ENCODE assay signal across 22 cellular contexts in the genomic region with DNA sequence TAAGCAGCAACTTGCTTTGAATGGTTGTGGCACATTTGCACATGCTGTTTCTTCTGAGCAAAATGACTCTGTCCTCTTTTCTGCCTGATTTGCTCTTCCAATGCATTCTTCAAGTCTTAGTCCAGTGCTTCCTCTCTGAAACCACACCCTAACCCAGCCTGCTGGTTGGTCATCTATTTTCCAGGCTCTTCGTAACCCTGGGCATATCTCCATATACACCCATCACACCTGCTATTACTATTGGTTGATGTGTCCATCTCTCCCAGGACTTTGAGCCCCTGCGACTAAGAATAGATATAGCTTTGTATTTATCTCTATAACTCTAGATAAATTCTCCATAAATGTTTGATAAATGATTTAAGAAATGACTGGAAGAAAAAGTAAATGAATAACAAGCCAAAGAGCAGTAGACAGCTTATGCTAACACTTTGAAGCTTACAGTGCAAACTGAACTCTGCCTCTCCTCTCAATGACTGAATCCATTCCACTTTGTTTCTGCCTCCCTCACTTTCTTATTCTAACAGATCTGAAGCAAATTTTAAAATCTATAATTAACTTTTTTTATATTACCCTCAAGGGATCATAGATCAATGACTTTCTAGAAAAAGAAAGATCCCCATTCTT. TPM values are rescaled to one million over a fixed set of nuclear protein-coding genes. Genes with fewer than 3 reads are reported as not detected.
DNase-seq lines count a peak whose midpoint lies in the region; ATAC-seq, FAIRE-seq and TF ChIP-seq lines count a peak whose summit lies in the region.
"Had no signal": no experiment of that assay in that cellular context is flagged by ENCODE, and none has a peak within 500 bp of the region (broad histone marks: within the 10 kb centered on the region; RNA-seq: fewer than 3 reads in every experiment).

No MANE protein-coding gene starts in this region.

- H3K4me1 ChIP-seq in A549 (peaks cover 22% of the 10 kb centered on the region), HCT116 (ENCODE audit: control insufficient read depth in 1 of 2, insufficient read depth in 2 of 2, low read length in 2 of 2) (peaks cover 0 to 19% of the 10 kb centered on the region in 2 experiments; a peak in 1 of 4 replicates), colonic mucosa (no peaks in the 10 kb centered on the region), liver (ENCODE audit: control insufficient read depth in 4 of 4, insufficient read depth in 4 of 4, low read length in 3 of 4) (peaks cover 2 to 42% (median 24%) of the 10 kb centered on the region in 4 donors), sigmoid colon (peaks cover 0 to 7% (median 0%) of the 10 kb centered on the region in 4 donors)
- H3K4me1 ChIP-seq: parathyroid adenoma had no signal

- TF ChIP-seq CTCF in A549 (IDR thresholded peaks at IDR 0.05) (no peak), HCT116 (IDR thresholded peaks at IDR 0.05 in 2 of 3, conservative IDR thresholded peaks at IDR 0.05 in 1 of 3; ENCODE audit: borderline replicate concordance in 1 of 3, insufficient read depth in 1 of 3, low read depth in 2 of 3, low read length in 2 of 3) (no peak), colonic mucosa (IDR thresholded peaks at IDR 0.05) (no peak), liver (IDR thresholded peaks at IDR 0.05; ENCODE audit: low read depth, low read length, missing input control) (no peak), sigmoid colon (IDR thresholded peaks at IDR 0.05) (no peak)

- TF ChIP-seq EP300 in A549 (IDR thresholded peaks at IDR 0.05) (no peak), sigmoid colon (IDR thresholded peaks at IDR 0.05) (no peak)

- H3K9me2 ChIP-seq in HCT116 (ENCODE audit: insufficient read depth) = no peaks in the 10 kb centered on the region

- TF ChIP-seq POLR2A in A549 (IDR thresholded peaks at IDR 0.05; ENCODE audit: low read length) = no peak
- no peak for TF ChIP-seq POLR2A in HCT116 (IDR thresholded peaks at IDR 0.05; ENCODE audit: borderline replicate concordance, extremely low read depth, insufficient read depth, insufficient read length)
- TF ChIP-seq POLR2A in sigmoid colon (IDR thresholded peaks at IDR 0.05) = no peak

- H2AFZ ChIP-seq in HCT116 (ENCODE audit: low read depth, low read length, poor library complexity, severe bottlenecking) = no peak overlapping the region
- H2AFZ ChIP-seq: parathyroid adenoma had no signal

- no peak overlapping the region for H3K9ac ChIP-seq in HCT116 (ENCODE audit: low read length)
- H3K9ac ChIP-seq in colonic mucosa (ENCODE audit: low read depth in 2 of 2, low read length in 2 of 2) = no peak overlapping the region
- no peak overlapping the region for H3K9ac ChIP-seq in liver (ENCODE audit: low read depth in 1 of 2, low read length in 2 of 2)
- H3K9ac ChIP-seq: parathyroid adenoma had no signal

- TF ChIP-seq RAD21 in A549 (conservative IDR thresholded peaks at IDR 0.05 in 1 of 2, IDR thresholded peaks at IDR 0.05 in 1 of 2) (no peak), HCT116 (IDR thresholded peaks at IDR 0.05; ENCODE audit: low read depth) (no peak), liver (IDR thresholded peaks at IDR 0.05) (peak in 1 of 2 donors; percentile 42)

- H3K27ac ChIP-seq in A549 (peak overlapping the region; percentile 37 to 53; a peak in 5 of 6 replicates), HCT116 (ENCODE audit: low read depth, low read length) (no peak overlapping the region), colonic mucosa (peak overlapping the region; percentile 59), liver (ENCODE audit: low read depth in 1 of 2, low read length in 2 of 2) (peak overlapping the region; percentile 6 to 19), sigmoid colon (no peak overlapping the region)
- H3K27ac ChIP-seq: HL-60, left lung, parathyroid adenoma had no signal

- RAD21 ChIA-PET in HCT116 (lab: Charles Lee; ENCODE audit: low non-redundant PET in 1 of 2, low total read pairs in 2 of 2, uncharacterized antibody in 2 of 2, unreplicated experiment in 2 of 2) = no interaction called here

- H4K20me1 ChIP-seq in HCT116 (ENCODE audit: insufficient read depth) = no peaks in the 10 kb centered on the region

- intact Hi-C loops in HCT116 (cut with micrococcal nuclease) (no loop called here), colonic mucosa (cut with DNase I) (no loop called here), sigmoid colon (cut with DNase I) (no loop called here)

- FAIRE-seq in A549 (lab: Jason Lieb, UNC) = no peak
- FAIRE-seq: urothelium cell line had no signal

- no peaks in the 10 kb centered on the region for H3K36me3 ChIP-seq in HCT116 (ENCODE audit: control insufficient read depth in 1 of 2, insufficient read depth in 2 of 2, low read length in 2 of 2)
- H3K36me3 ChIP-seq in colonic mucosa = no peaks in the 10 kb centered on the region
- H3K36me3 ChIP-seq in liver (ENCODE audit: control insufficient read depth in 4 of 4, insufficient read depth in 3 of 4, low read depth in 1 of 4, low read length in 3 of 4) = no peaks in the 10 kb centered on the region
- H3K36me3 ChIP-seq in sigmoid colon = no peaks in the 10 kb centered on the region
- H3K36me3 ChIP-seq: left lung had no signal

- peak in 1 of 2 experiments; percentile 77 for DNase-seq in A549 (ENCODE audit: low read depth in 1 of 2, low spot score in 1 of 2)
- DNase-seq in HCT116 (ENCODE audit: low read depth, low spot score) = no peak
- DNase-seq in colonic mucosa = peak; percentile 79
- DNase-seq in activated CD8-positive, alpha-beta memory T cell treated with anti-CD3 and anti-CD28 coated beads, Interleukin-2, amount 50 U/mL, for 4 hours = no peak
- DNase-seq in sigmoid colon = no peak
- no peak for DNase-seq in COR-L47 (lab: John Stamatoyannopoulos, UW)
- DNase-seq: activated CD4-positive, alpha-beta T cell treated with anti-CD3 and anti-CD28 coated beads for 1 hour; activated CD8-positive, alpha-beta memory T cell treated with anti-CD3 and anti-CD28 coated beads, Interleukin-2, amount 10 ng/mL, durations not matched to agents 7 days and 5 days; CD8-positive, alpha-beta T cell; central memory CD4-positive, alpha-beta T cell; effector memory CD4-positive, alpha-beta T cell; hippocampal formation; KG1; left lung; NCI-H1092 treated with DMSO at 0.1 percent for 48 hours; OCI-M1; stimulated activated naive CD4-positive, alpha-beta T cell had no signal

- H3K79me2 ChIP-seq in HCT116 (ENCODE audit: insufficient read depth, low read length) = no peaks in the 10 kb centered on the region
- H3K79me2 ChIP-seq: parathyroid adenoma had no signal

- WGBS in A549 (ENCODE audit: missing lambda C conversion rate) = 14% methylated on average over 2 of the region's 2 CpGs
- WGBS in liver = 27% methylated on average over 2 of the region's 2 CpGs
- WGBS in sigmoid colon, 2 donors = 14 to 76% methylated on average over 2 of the region's 2 CpGs

- H3K9me3 ChIP-seq in A549 = no peaks in the 10 kb centered on the region
- H3K9me3 ChIP-seq in HCT116 (ENCODE audit: control insufficient read depth in 1 of 2, insufficient read depth in 1 of 2, low read depth in 1 of 2, low read length in 2 of 2) = no peaks in the 10 kb centered on the region
- no peaks in the 10 kb centered on the region for H3K9me3 ChIP-seq in colonic mucosa
- no peaks in the 10 kb centered on the region for H3K9me3 ChIP-seq in liver (ENCODE audit: control insufficient read depth in 4 of 4, low read length in 3 of 4)
- no peaks in the 10 kb centered on the region for H3K9me3 ChIP-seq in sigmoid colon
- H3K9me3 ChIP-seq: left lung had no signal

- H3K4me3 ChIP-seq in A549 (no peak overlapping the region), HCT116 (replicated peaks in 1 of 2; ENCODE audit: low read depth in 1 of 2, low read length in 2 of 2) (no peak overlapping the region), colonic mucosa (no peak overlapping the region), liver (ENCODE audit: low read depth in 1 of 3, low read length in 3 of 3) (peak overlapping the region in 1 of 3 donors; percentile 50), sigmoid colon (no peak overlapping the region)
- H3K4me3 ChIP-seq: left lung had no signal

- BruUV-seq in HCT116 (replicated peaks; lab: Mats Ljungman, UMichigan) = no TSS peak

- CTCF ChIA-PET in A549 (lab: Yijun Ruan, JAX) = interaction anchor here (1.4 to 1.5 kb wide), 2 partner anchors 11 to 92 kb away, joined by 3 to 6 read pairs; no protein-coding TSS in a partner anchor
- CTCF ChIA-PET in HCT116 (lab: Charles Lee) = no interaction called here

- no peaks in the 10 kb centered on the region for H3K27me3 ChIP-seq in HCT116 (ENCODE audit: insufficient read depth, low read length)
- H3K27me3 ChIP-seq in colonic mucosa = no peaks in the 10 kb centered on the region
- H3K27me3 ChIP-seq in liver (ENCODE audit: control insufficient read depth in 4 of 4, insufficient read depth in 4 of 4, low read length in 3 of 4) = no peaks in the 10 kb centered on the region
- no peaks in the 10 kb centered on the region for H3K27me3 ChIP-seq in sigmoid colon
- H3K27me3 ChIP-seq: left lung had no signal

- POLR2A ChIA-PET in A549 (lab: Yijun Ruan, JAX) = no interaction called here
- POLR2A ChIA-PET in HCT116 (lab: Charles Lee) = no interaction called here

- peak; percentile 64 to 91; a peak in 5 of 6 replicates for ATAC-seq in A549
- no peak for ATAC-seq in HCT116
- ATAC-seq in GM18502 (IDR thresholded peaks at IDR 0.05; ENCODE audit: poor library complexity, unreplicated experiment) = no peak
- ATAC-seq: CD8-positive, alpha-beta T cell; left lung had no signal

- peak overlapping the region; percentile 53 for H3K4me2 ChIP-seq in A549
- peak overlapping the region; percentile 12; the same call in 1 of the 2 replicates for H3K4me2 ChIP-seq in HCT116 (ENCODE audit: low read length)

TF ChIP-seq in A549, 52 proteins besides CTCF, POLR2A, EP300 and RAD21 (continues in another document):
- TF ChIP-seq ZSCAN20 (CRISPR knock-in tag; IDR thresholded peaks at IDR 0.05) = no peak

TF ChIP-seq in HCT116, 20 proteins besides CTCF, POLR2A, EP300 and RAD21 (continues in another document):
- no peak for TF ChIP-seq SP1 (IDR thresholded peaks at IDR 0.05; ENCODE audit: low read depth)
- TF ChIP-seq ZNF274 (IDR thresholded peaks at IDR 0.05; ENCODE audit: low read depth, low read length) = no peak

TF ChIP-seq in liver, 16 proteins besides CTCF, POLR2A, EP300 and RAD21 (continues in another document):
- TF ChIP-seq SP1 (IDR thresholded peaks at IDR 0.05) = peak; percentile 91
- TF ChIP-seq HNF4G (IDR thresholded peaks at IDR 0.05) = peak; percentile 91
- no peak for TF ChIP-seq YY1 (IDR thresholded peaks at IDR 0.05)
- TF ChIP-seq TAF1 (conservative IDR thresholded peaks at IDR 0.05) = peak; percentile 77
- TF ChIP-seq HNF4A (conservative IDR thresholded peaks at IDR 0.05) = peak; percentile 70 to 95

RNA-seq across cellular contexts. Expression of gene NT5E, which starts 59.7 kb away (rescaled TPM):
- polyA plus RNA-seq in A549 (2011; rRNA removed) (54.8 and 61.0 TPM in 2 replicates), A549 (2017; fragmentation: RNase III; extraction: RNeasy Plus Mini Kit Qiagen cat#74134 plus additional on column Dnase treatment) (16.8 to 20.8 TPM (median 18.9 TPM) in 3 replicates), liver (10 to 100 TPM; 13.5 to 25.1 TPM), sigmoid colon (10 to 100 TPM in 2 of 3 donors, 1 to 10 TPM in 1; 4.6 to 19.2 (median 12.7) TPM)
- 19.3 and 27.1 TPM in 2 replicates for polyA plus RNA-seq in A549 (2012; cell fraction: cytosol; rRNA removed)
- polyA plus RNA-seq in A549 (2012; cell fraction: nucleus; rRNA removed) = 18.2 and 40.2 TPM in 2 replicates
- polyA minus RNA-seq in A549 (2011; rRNA and poly(A)+ RNA removed) = 34.8 and 36.1 TPM in 2 replicates
- total RNA-seq in HCT116 (2021; ENCODE audit: unreplicated experiment) (68.2 TPM), colonic mucosa (10 to 100 TPM; 18.6 to 28.0 TPM), liver (10 to 100 TPM; 43.1 to 51.5 TPM), sigmoid colon (10 to 100 TPM; 21.7 to 70.3 (median 33.1) TPM)
- 86.0 and 100 TPM in 2 replicates for polyA plus RNA-seq in HCT116 (2012)

Comparison
In these comparisons a context has a peak if more than half of its experiments do, and no peak if none do; other contexts are left out.
1. ATAC-seq: peak in A549 (2 of 2); none in HCT116 (single experiment) and GM18502 (single experiment).
2. H3K27ac ChIP-seq: peak in A549 (2 of 2), colonic mucosa (single experiment) and liver (2 of 2); none in HCT116 (single experiment) and sigmoid colon (0 of 4).